5 cellular contexts compared by ENCODE assay signal in genomic region chrX:130999360-130999759, GRCh38. TPM values are rescaled to one million over a fixed set of nuclear protein-coding genes. Genes with fewer than 3 reads are reported as not detected.
"Had no signal": no experiment of that assay in that cellular context is flagged by ENCODE, and none has a peak within 500 bp of the region (broad histone marks: within the 10 kb centered on the region; RNA-seq: fewer than 3 reads in every experiment).

No MANE protein-coding gene starts in this region.

- H3K4me3 ChIP-seq: GM23338 had no signal

- DNase-seq: H9, HCEC 1CT had no signal

RNA-seq across cellular contexts. Expression of gene ARHGAP36, which starts 58.8 kb away (rescaled TPM):
- polyA plus RNA-seq: GM23338, HepG2, IgD-negative memory B cell had no signal
